Comparison of ENCODE assay signal across 1 cellular context in genomic region chr17:81531998-81532404, GRCh38. TPM values are rescaled to one million over a fixed set of nuclear protein-coding genes. Genes with fewer than 3 reads are reported as not detected.
"Had no signal": no experiment of that assay in that cellular context is flagged by ENCODE, and none has a peak within 500 bp of the region (broad histone marks: within the 10 kb centered on the region; RNA-seq: fewer than 3 reads in every experiment).

No MANE protein-coding gene starts in this region.

RNA-seq across cellular contexts. Expression of gene FSCN2, which starts 3.8 kb away (rescaled TPM):
- total RNA-seq: activated naive CD4-positive, alpha-beta T cell treated with anti-CD3 and anti-CD28 coated beads for 36 hours had no signal
